Comparison of ENCODE assay signal across 28 cellular contexts in the genomic region with DNA sequence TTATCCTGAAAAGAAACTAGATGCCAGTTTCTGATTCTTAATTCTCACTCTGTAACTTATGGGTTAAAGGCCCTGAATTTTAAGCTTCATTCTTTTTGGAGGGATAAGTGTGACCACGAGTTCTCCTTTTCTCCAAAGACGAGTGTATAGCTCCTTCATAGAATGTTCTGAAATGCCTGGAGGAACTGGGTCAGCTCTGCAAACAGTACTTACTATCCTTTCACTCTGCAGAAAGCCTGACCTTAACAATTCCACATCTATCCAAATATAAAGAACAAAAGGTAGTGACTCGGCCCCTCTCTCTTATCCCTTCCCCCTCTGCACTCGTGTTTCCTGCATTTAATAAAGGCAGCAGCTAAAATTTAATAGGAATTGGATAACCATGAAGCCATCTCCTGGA.
DNase-seq lines count a peak whose midpoint lies in the region; ATAC-seq and TF ChIP-seq lines count a peak whose summit lies in the region.
"Had no signal": no experiment of that assay in that cellular context is flagged by ENCODE, and none has a peak within 500 bp of the region (broad histone marks: within the 10 kb centered on the region; RNA-seq: fewer than 3 reads in every experiment).

No MANE protein-coding gene starts in this region.

- H3K9me3 ChIP-seq in GM23248 (ENCODE audit: low read depth) (no peaks in the 10 kb centered on the region), PC-3 (ENCODE audit: low read length) (no peaks in the 10 kb centered on the region)
- no peaks in the 10 kb centered on the region for H3K9me3 ChIP-seq in CD8-positive, alpha-beta memory T cell (ENCODE audit: low read length)
- H3K9me3 ChIP-seq: BLaER1, esophagus squamous epithelium, left lung, pancreas, upper lobe of left lung had no signal

- H3K79me2 ChIP-seq in GM23248 (ENCODE audit: insufficient read depth), result no peaks in the 10 kb centered on the region
- no peaks in the 10 kb centered on the region for H3K79me2 ChIP-seq in PC-3 (ENCODE audit: low read length)

- H2AFZ ChIP-seq in GM23248, result no peak overlapping the region
- peak overlapping the region; percentile 6 for H2AFZ ChIP-seq in PC-3 (ENCODE audit: low read length)

- WGBS in GM23248 (ENCODE audit: low coverage in 1 of 2, low lambda C conversion rate in 2 of 2, missing lambda C conversion rate in 2 of 2), 2 experiments, result 38 to 40% methylated on average over 4 of the region's 4 CpGs

- H3K4me3 Mint-ChIP-seq in neural crest cell, result no peak overlapping the region
- no peak overlapping the region for H3K4me3 Mint-ChIP-seq in CD8-positive, alpha-beta memory T cell
- H3K4me3 Mint-ChIP-seq: activated CD4-positive, alpha-beta memory T cell treated with anti-CD3 and anti-CD28 coated beads, Interleukin-2, amount 10 ng/mL, durations not matched to agents 7 days and 5 days; activated naive CD4-positive, alpha-beta T cell treated with anti-CD3 and anti-CD28 coated beads, Interleukin-2, amount 50 U/mL, for 24 hours; effector memory CD8-positive, alpha-beta T cell; T-helper 1 cell treated with Interleukin-12 subunit alpha and Interleukin-12 subunit beta and Interleukin-4 antibody, amounts not matched to agents 30 μg/mL and 1 μg/mL, for 36 hours had no signal

- H3K4me3 ChIP-seq in GM23248 (no peak overlapping the region), PC-3 (ENCODE audit: low read length) (peak overlapping the region; percentile 44), brain microvascular endothelial cell (ENCODE audit: low read depth, low read length) (no peak overlapping the region)
- no peak overlapping the region for H3K4me3 ChIP-seq in CD8-positive, alpha-beta memory T cell (ENCODE audit: low read length)
- H3K4me3 ChIP-seq: BLaER1, esophagus squamous epithelium, left lung, pancreas, spleen, upper lobe of left lung had no signal

- H3K4me2 ChIP-seq in GM23248 (ENCODE audit: unreplicated experiment) (peak overlapping the region; percentile 78), PC-3 (ENCODE audit: low read length) (peak overlapping the region; percentile 76)
- H3K4me2 ChIP-seq: BLaER1 had no signal

- H4K20me1 ChIP-seq in GM23248 (ENCODE audit: insufficient read depth) (no peaks in the 10 kb centered on the region), PC-3 (ENCODE audit: low read length) (no peaks in the 10 kb centered on the region)
- H4K20me1 ChIP-seq: BLaER1 had no signal

- H3K9me3 Mint-ChIP-seq in neural crest cell, result peaks cover 3% of the 10 kb centered on the region
- H3K9me3 Mint-ChIP-seq in CD8-positive, alpha-beta memory T cell, result peaks cover 4 to 26% (median 9%) of the 10 kb centered on the region in 5 donors
- H3K9me3 Mint-ChIP-seq: activated naive CD4-positive, alpha-beta T cell treated with anti-CD3 and anti-CD28 coated beads, Interleukin-2, amount 50 U/mL, for 24 hours had no signal

- H3K36me3 ChIP-seq in GM23248 (ENCODE audit: low read depth) (no peaks in the 10 kb centered on the region), PC-3 (ENCODE audit: low read depth, low read length) (no peaks in the 10 kb centered on the region), brain microvascular endothelial cell (replicated peaks) (no peaks in the 10 kb centered on the region)
- H3K36me3 ChIP-seq in CD8-positive, alpha-beta memory T cell (ENCODE audit: insufficient read depth, low read length), result no peaks in the 10 kb centered on the region
- H3K36me3 ChIP-seq: BLaER1, esophagus squamous epithelium, left lung, pancreas, spleen, upper lobe of left lung had no signal

- peak; percentile 3 for ATAC-seq in PC-3
- ATAC-seq: effector memory CD8-positive, alpha-beta T cell; HepG2; pancreas had no signal

- H3K27me3 ChIP-seq in GM23248 (replicated peaks; ENCODE audit: insufficient read depth), result peaks cover 58% of the 10 kb centered on the region
- no peaks in the 10 kb centered on the region for H3K27me3 ChIP-seq in PC-3 (ENCODE audit: low read length)
- no peaks in the 10 kb centered on the region for H3K27me3 ChIP-seq in brain microvascular endothelial cell (replicated peaks)
- no peaks in the 10 kb centered on the region for H3K27me3 ChIP-seq in CD8-positive, alpha-beta memory T cell (ENCODE audit: insufficient read depth, low read length, poor library complexity, severe bottlenecking)
- H3K27me3 ChIP-seq: BLaER1, esophagus squamous epithelium, left lung, pancreas, spleen, upper lobe of left lung had no signal

- POLR2A ChIA-PET in PC-3 (lab: Charles Lee; ENCODE audit: unreplicated experiment), result interaction anchor here (0.6 to 0.7 kb wide), 2 partner anchors 151 to 948 kb away, joined by 3 to 7 read pairs; no protein-coding TSS in a partner anchor
- POLR2A ChIA-PET in CD8-positive, alpha-beta memory T cell (lab: Charles Lee), result no interaction called here

- H3K4me1 ChIP-seq in GM23248 (ENCODE audit: insufficient read depth), result peaks cover 19% of the 10 kb centered on the region
- H3K4me1 ChIP-seq in PC-3 (ENCODE audit: insufficient read depth, low read length), result peaks cover 34% of the 10 kb centered on the region
- no peaks in the 10 kb centered on the region for H3K4me1 ChIP-seq in CD8-positive, alpha-beta memory T cell (ENCODE audit: insufficient read depth, low read length)
- H3K4me1 ChIP-seq: BLaER1, esophagus squamous epithelium, pancreas, spleen had no signal

- BruUV-seq in PC-3 (replicated peaks; lab: Mats Ljungman, UMichigan), result no TSS peak

- H3F3A ChIP-seq in GM23248 (ENCODE audit: insufficient read depth), result peaks cover 20% of the 10 kb centered on the region
- H3F3A ChIP-seq in PC-3 (ENCODE audit: low read length, unreplicated experiment), result peaks cover 9% of the 10 kb centered on the region

- TF ChIP-seq CTCF in PC-3 (conservative IDR thresholded peaks at IDR 0.05; ENCODE audit: low read depth, low read length), result no peak
- TF ChIP-seq CTCF in brain microvascular endothelial cell (IDR thresholded peaks at IDR 0.05; ENCODE audit: low read depth, low read length, missing control alignments), result no peak
- TF ChIP-seq CTCF in neural crest cell (conservative IDR thresholded peaks at IDR 0.05), result no peak

- no peak for DNase-seq in GM23248
- no peak for DNase-seq in PC-3
- DNase-seq in brain microvascular endothelial cell, result no peak
- no peak for DNase-seq in neural crest cell (ENCODE audit: low read depth, low spot score)
- no peak for DNase-seq in GDM1 (lab: John Stamatoyannopoulos, UW)
- DNase-seq in NOMO-1 treated with DMSO at 0.1 percent for 48 hours (lab: John Stamatoyannopoulos, UW; ENCODE audit: unreplicated experiment), result no peak
- DNase-seq in CD8-positive, alpha-beta memory T cell, result no peak
- DNase-seq in activated CD4-positive, alpha-beta T cell treated with anti-CD3 and anti-CD28 coated beads for 48 hours, result no peak
- DNase-seq: activated CD4-positive, alpha-beta memory T cell treated with anti-CD3 and anti-CD28 coated beads, Interleukin-2, amount 10 ng/mL, durations not matched to agents 7 days and 5 days; activated CD4-positive, CD25-positive, alpha-beta regulatory T cell treated with anti-CD3 and anti-CD28 coated beads, Interleukin-2, amount 50 U/mL, for 72 hours; amygdala; cortex of kidney; DND-41; effector memory CD8-positive, alpha-beta T cell; esophagus squamous epithelium; GOT3; left lung; NCI-H2227 treated with DMSO at 0.1 percent for 48 hours; NCI-H526 treated with DMSO at 0.1 percent for 48 hours; pancreas; spleen; upper lobe of left lung had no signal

- H3K27ac Mint-ChIP-seq in neural crest cell (ENCODE audit: unreplicated experiment), result peak overlapping the region; percentile 54
- no peak overlapping the region for H3K27ac Mint-ChIP-seq in CD8-positive, alpha-beta memory T cell
- H3K27ac Mint-ChIP-seq: activated CD4-positive, alpha-beta memory T cell treated with anti-CD3 and anti-CD28 coated beads, Interleukin-2, amount 10 ng/mL, durations not matched to agents 7 days and 5 days; activated naive CD4-positive, alpha-beta T cell treated with anti-CD3 and anti-CD28 coated beads, Interleukin-2, amount 50 U/mL, for 24 hours; activated T-helper 2 cell treated with anti-CD3 and anti-CD28 coated beads, Interferon-gamma antibody, Interleukin-2, Interleukin-4, amounts not matched to agents 10 μg/mL and 5 μg/mL and 100 μg/mL, durations not matched to agents 14 hours and 24 hours and 36 hours; effector memory CD8-positive, alpha-beta T cell; T-helper 1 cell treated with Interleukin-12 subunit alpha and Interleukin-12 subunit beta and Interleukin-4 antibody, amounts not matched to agents 30 μg/mL and 1 μg/mL, for 36 hours had no signal

- H3K27me3 Mint-ChIP-seq in neural crest cell (ENCODE audit: low read depth), result no peaks in the 10 kb centered on the region
- H3K27me3 Mint-ChIP-seq in CD8-positive, alpha-beta memory T cell, result peaks cover 0 to 7% of the 10 kb centered on the region in 2 donors
- H3K27me3 Mint-ChIP-seq: activated naive CD4-positive, alpha-beta T cell treated with anti-CD3 and anti-CD28 coated beads, Interleukin-2, amount 50 U/mL, for 24 hours had no signal

- intact Hi-C loops in PC-3 (cut with micrococcal nuclease), result loop anchor here (1.0 to 10.0 kb wide), 3 partner anchors 11 to 619 kb away; no protein-coding TSS in a partner anchor

- H3K4me1 Mint-ChIP-seq in neural crest cell, result peaks cover 23% of the 10 kb centered on the region
- H3K4me1 Mint-ChIP-seq in CD8-positive, alpha-beta memory T cell, result no peaks in the 10 kb centered on the region
- H3K4me1 Mint-ChIP-seq: activated naive CD4-positive, alpha-beta T cell treated with anti-CD3 and anti-CD28 coated beads, Interleukin-2, amount 50 U/mL, for 24 hours had no signal

- no peaks in the 10 kb centered on the region for H3K9me2 ChIP-seq in GM23248 (ENCODE audit: insufficient read depth)
- H3K9me2 ChIP-seq in PC-3 (replicated peaks; ENCODE audit: low read length), result no peaks in the 10 kb centered on the region

- peaks cover 15% of the 10 kb centered on the region for H3K36me3 Mint-ChIP-seq in neural crest cell (ENCODE audit: low read depth)
- peaks cover 0 to 4% (median 2%) of the 10 kb centered on the region in 3 donors for H3K36me3 Mint-ChIP-seq in CD8-positive, alpha-beta memory T cell

- CTCF ChIA-PET in PC-3 (lab: Charles Lee), result interaction anchor here (1.2 to 1.4 kb wide), 2 partner anchors 62 to 243 kb away, joined by 4 to 6 read pairs; no protein-coding TSS in a partner anchor
- CTCF ChIA-PET in CD8-positive, alpha-beta memory T cell (lab: Charles Lee), result no interaction called here

- in situ Hi-C loops in GM23248 (cut with MboI), result no loop called here
- in situ Hi-C loops in brain microvascular endothelial cell (cut with HindIII; ENCODE audit: low pct_ligation_motif_present, low sequenced_read_pairs), result no loop called here

- H3K27ac ChIP-seq in GM23248 (no peak overlapping the region), PC-3 (ENCODE audit: low read length) (peak overlapping the region; percentile 90), brain microvascular endothelial cell (peak overlapping the region; percentile 85)
- no peak overlapping the region for H3K27ac ChIP-seq in CD8-positive, alpha-beta memory T cell (ENCODE audit: low read depth, low read length)
- H3K27ac ChIP-seq: BLaER1, esophagus squamous epithelium, HL-60, left lung, pancreas, spleen, upper lobe of left lung had no signal

- no peak overlapping the region for H3K9ac ChIP-seq in GM23248
- H3K9ac ChIP-seq in PC-3 (ENCODE audit: low read length), result peak overlapping the region; percentile 58
- H3K9ac ChIP-seq: BLaER1 had no signal

Comparison
In these comparisons a context has a peak if more than half of its experiments do, and no peak if none do; other contexts are left out.
1. H3K27ac ChIP-seq: peak in PC-3 (single experiment) and brain microvascular endothelial cell (single experiment); none in GM23248 (single experiment) and CD8-positive, alpha-beta memory T cell (single experiment).